14 cellular contexts compared by ENCODE assay signal in the genomic region with DNA sequence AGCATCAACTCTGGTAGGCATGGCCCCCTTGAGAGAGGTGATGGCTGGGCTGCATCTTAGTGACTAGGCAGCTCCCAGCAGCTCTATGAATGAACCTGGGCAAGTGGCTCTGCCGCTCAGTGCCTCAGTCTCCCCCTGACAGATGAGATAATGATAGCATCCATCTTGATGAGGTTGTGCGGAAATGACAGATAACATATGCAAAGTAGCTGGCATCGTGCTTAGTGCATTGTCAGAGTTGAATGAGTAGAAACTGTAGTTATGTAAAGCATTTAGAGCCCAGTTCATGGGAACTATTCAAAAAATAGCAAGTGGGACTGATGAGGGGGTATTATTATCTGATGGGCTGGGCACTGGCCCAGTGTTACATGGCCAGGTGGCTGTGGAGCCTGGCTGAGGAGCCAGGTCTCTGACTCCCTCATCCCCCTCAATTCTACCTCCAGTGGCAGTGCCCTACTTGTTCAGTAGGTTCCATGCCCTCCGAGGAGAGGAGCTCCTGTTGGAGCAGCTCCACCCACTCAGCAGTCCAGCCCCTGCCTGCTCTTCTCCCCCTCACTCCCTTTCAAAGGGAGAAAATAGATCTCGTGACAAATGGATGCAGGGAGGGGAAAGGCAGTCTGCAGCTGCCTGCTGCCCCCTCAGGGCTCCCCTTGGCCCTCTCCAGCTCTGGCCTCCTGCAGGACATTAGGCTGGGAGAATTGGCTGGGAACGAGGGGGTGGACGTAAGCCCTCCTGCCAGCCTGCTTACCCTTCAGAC. TPM values are rescaled to one million over a fixed set of nuclear protein-coding genes. Genes with fewer than 3 reads are reported as not detected.
DNase-seq lines count a peak whose midpoint lies in the region; ATAC-seq and TF ChIP-seq lines count a peak whose summit lies in the region.
"Had no signal": no experiment of that assay in that cellular context is flagged by ENCODE, and none has a peak within 500 bp of the region (broad histone marks: within the 10 kb centered on the region; RNA-seq: fewer than 3 reads in every experiment).

No MANE protein-coding gene starts in this region.

- H3K4me3 ChIP-seq in NT2/D1 (ENCODE audit: insufficient read length, low read depth) (no peak overlapping the region), MG63 (no peak overlapping the region)
- H3K4me3 ChIP-seq: uterus had no signal

- DNase-seq in NT2/D1 (ENCODE audit: low read depth, low spot score), result no peak
- peak; percentile 42 for DNase-seq in foreskin melanocyte
- DNase-seq in stimulated activated naive B cell treated with anti-CD40 and anti-IgM and Interleukin-4, amounts not matched to agents 10 μg/mL and 1 μg/mL and 100 μg/mL, for 72 hours, result no peak
- DNase-seq in hypothalamus (lab: John Stamatoyannopoulos, UW), result no peak
- DNase-seq in WTC11 (ENCODE audit: low spot score), result no peak
- no peak for DNase-seq in NCI-H2081 (lab: John Stamatoyannopoulos, UW)
- no peak for DNase-seq in MG63
- DNase-seq: activated CD4-positive, alpha-beta T cell treated with anti-CD3 and anti-CD28 coated beads, Interleukin-2, amount 50 U/mL, for 48 hours; effector CD4-positive, alpha-beta T cell; NCI-H1694 treated with DMSO at 0.1 percent for 48 hours had no signal

- H3K9me3 ChIP-seq in NT2/D1 (ENCODE audit: insufficient read depth, low read length) (no peaks in the 10 kb centered on the region), MG63 (no peaks in the 10 kb centered on the region)
- H3K9me3 ChIP-seq: uterus had no signal

- peaks cover 22 to 41% of the 10 kb centered on the region in 2 donors for H3K36me3 Mint-ChIP-seq in stimulated activated naive B cell treated with anti-CD40 and anti-IgM and Interleukin-4, amounts not matched to agents 10 μg/mL and 1 μg/mL and 100 μg/mL, for 72 hours
- no peaks in the 10 kb centered on the region for H3K36me3 Mint-ChIP-seq in WTC11
- H3K36me3 Mint-ChIP-seq: activated naive CD4-positive, alpha-beta T cell treated with anti-CD3 and anti-CD28 coated beads, Interleukin-2, amount 50 U/mL, for 72 hours had no signal

- H3K27me3 ChIP-seq in NT2/D1 (ENCODE audit: insufficient read depth, insufficient read length), result no peaks in the 10 kb centered on the region
- no peaks in the 10 kb centered on the region for H3K27me3 ChIP-seq in MG63
- H3K27me3 ChIP-seq: uterus had no signal

- H3K27ac Mint-ChIP-seq in stimulated activated naive B cell treated with anti-CD40 and anti-IgM and Interleukin-4, amounts not matched to agents 10 μg/mL and 1 μg/mL and 100 μg/mL, for 72 hours, result peak overlapping the region; percentile 43
- no peak overlapping the region; the same call in 1 of the 2 replicates for H3K27ac Mint-ChIP-seq in WTC11

- no peaks in the 10 kb centered on the region for H3K27me3 Mint-ChIP-seq in stimulated activated naive B cell treated with anti-CD40 and anti-IgM and Interleukin-4, amounts not matched to agents 10 μg/mL and 1 μg/mL and 100 μg/mL, for 72 hours
- H3K27me3 Mint-ChIP-seq in WTC11 (ENCODE audit: low read depth), result no peaks in the 10 kb centered on the region

- peak overlapping the region; percentile 17 to 30 for H3K4me3 Mint-ChIP-seq in stimulated activated naive B cell treated with anti-CD40 and anti-IgM and Interleukin-4, amounts not matched to agents 10 μg/mL and 1 μg/mL and 100 μg/mL, for 72 hours
- H3K4me3 Mint-ChIP-seq in WTC11, result no peak overlapping the region

- peak overlapping the region; percentile 46 for H3K9ac ChIP-seq in NT2/D1 (ENCODE audit: insufficient read length, low read depth)
- H3K9ac ChIP-seq: parathyroid adenoma had no signal

- no peak for TF ChIP-seq CTCF in WTC11 (IDR thresholded peaks at IDR 0.05)

- peak; percentile 22 for ATAC-seq in GM18907 (IDR thresholded peaks at IDR 0.05; ENCODE audit: unreplicated experiment)
- ATAC-seq in stimulated activated naive B cell treated with anti-CD40 and anti-IgM and Interleukin-4, amounts not matched to agents 10 μg/mL and 1 μg/mL and 100 μg/mL, for 72 hours (replicated peaks), result peak; percentile 11 to 22
- ATAC-seq in WTC11, result no peak
- ATAC-seq: activated naive CD4-positive, alpha-beta T cell treated with anti-CD3 and anti-CD28 coated beads, Interleukin-2, amount 50 U/mL, for 72 hours had no signal

- H3K9me3 Mint-ChIP-seq in stimulated activated naive B cell treated with anti-CD40 and anti-IgM and Interleukin-4, amounts not matched to agents 10 μg/mL and 1 μg/mL and 100 μg/mL, for 72 hours, result no peaks in the 10 kb centered on the region
- no peaks in the 10 kb centered on the region for H3K9me3 Mint-ChIP-seq in WTC11
- H3K9me3 Mint-ChIP-seq: activated naive CD4-positive, alpha-beta T cell treated with anti-CD3 and anti-CD28 coated beads, Interleukin-2, amount 50 U/mL, for 72 hours had no signal

- CTCF ChIA-PET in WTC11 (lab: Charles Lee), result interaction anchor here (1.3 to 2.2 kb wide), 2 partner anchors 11 to 33 kb away, joined by 6 to 12 read pairs; no protein-coding TSS in a partner anchor

- POLR2A ChIA-PET in WTC11 (lab: Charles Lee), result no interaction called here

- peaks cover 54% of the 10 kb centered on the region for H3K4me1 ChIP-seq in NT2/D1 (ENCODE audit: insufficient read depth, insufficient read length)
- H3K4me1 ChIP-seq: uterus had no signal

- peaks cover 76 to 97% of the 10 kb centered on the region in 2 donors for H3K4me1 Mint-ChIP-seq in stimulated activated naive B cell treated with anti-CD40 and anti-IgM and Interleukin-4, amounts not matched to agents 10 μg/mL and 1 μg/mL and 100 μg/mL, for 72 hours
- peaks cover 53% of the 10 kb centered on the region for H3K4me1 Mint-ChIP-seq in WTC11

- H3K36me3 ChIP-seq in NT2/D1 (ENCODE audit: insufficient read depth, insufficient read length, low read length) (peaks cover 20% of the 10 kb centered on the region), MG63 (no peaks in the 10 kb centered on the region)
- H3K36me3 ChIP-seq: uterus had no signal

TF ChIP-seq in WTC11, 78 proteins besides CTCF, POLR2A, EP300 and RAD21 (continues in another document):
- no peak for TF ChIP-seq NR3C1 (CRISPR knock-in tag; conservative IDR thresholded peaks at IDR 0.05; ENCODE audit: low read depth)
- TF ChIP-seq, protein P1, sequence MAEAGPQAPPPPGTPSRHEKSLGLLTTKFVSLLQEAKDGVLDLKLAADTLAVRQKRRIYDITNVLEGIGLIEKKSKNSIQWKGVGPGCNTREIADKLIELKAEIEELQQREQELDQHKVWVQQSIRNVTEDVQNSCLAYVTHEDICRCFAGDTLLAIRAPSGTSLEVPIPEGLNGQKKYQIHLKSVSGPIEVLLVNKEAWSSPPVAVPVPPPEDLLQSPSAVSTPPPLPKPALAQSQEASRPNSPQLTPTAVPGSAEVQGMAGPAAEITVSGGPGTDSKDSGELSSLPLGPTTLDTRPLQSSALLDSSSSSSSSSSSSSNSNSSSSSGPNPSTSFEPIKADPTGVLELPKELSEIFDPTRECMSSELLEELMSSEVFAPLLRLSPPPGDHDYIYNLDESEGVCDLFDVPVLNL (CRISPR knock-in tag; IDR thresholded peaks at IDR 0.05; ENCODE audit: borderline replicate concordance, low read depth), result no peak
- TF ChIP-seq, protein P2, sequence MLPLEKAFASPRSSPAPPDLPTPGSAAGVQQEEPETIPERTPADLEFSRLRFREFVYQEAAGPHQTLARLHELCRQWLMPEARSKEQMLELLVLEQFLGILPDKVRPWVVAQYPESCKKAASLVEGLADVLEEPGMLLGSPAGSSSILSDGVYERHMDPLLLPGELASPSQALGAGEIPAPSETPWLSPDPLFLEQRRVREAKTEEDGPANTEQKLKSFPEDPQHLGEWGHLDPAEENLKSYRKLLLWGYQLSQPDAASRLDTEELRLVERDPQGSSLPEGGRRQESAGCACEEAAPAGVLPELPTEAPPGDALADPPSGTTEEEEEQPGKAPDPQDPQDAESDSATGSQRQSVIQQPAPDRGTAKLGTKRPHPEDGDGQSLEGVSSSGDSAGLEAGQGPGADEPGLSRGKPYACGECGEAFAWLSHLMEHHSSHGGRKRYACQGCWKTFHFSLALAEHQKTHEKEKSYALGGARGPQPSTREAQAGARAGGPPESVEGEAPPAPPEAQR (CRISPR knock-in tag; IDR thresholded peaks at IDR 0.05), result no peak
- TF ChIP-seq ZNF317 (CRISPR knock-in tag; IDR thresholded peaks at IDR 0.05; ENCODE audit: borderline replicate concordance, low read depth), result no peak
- TF ChIP-seq, protein P3, sequence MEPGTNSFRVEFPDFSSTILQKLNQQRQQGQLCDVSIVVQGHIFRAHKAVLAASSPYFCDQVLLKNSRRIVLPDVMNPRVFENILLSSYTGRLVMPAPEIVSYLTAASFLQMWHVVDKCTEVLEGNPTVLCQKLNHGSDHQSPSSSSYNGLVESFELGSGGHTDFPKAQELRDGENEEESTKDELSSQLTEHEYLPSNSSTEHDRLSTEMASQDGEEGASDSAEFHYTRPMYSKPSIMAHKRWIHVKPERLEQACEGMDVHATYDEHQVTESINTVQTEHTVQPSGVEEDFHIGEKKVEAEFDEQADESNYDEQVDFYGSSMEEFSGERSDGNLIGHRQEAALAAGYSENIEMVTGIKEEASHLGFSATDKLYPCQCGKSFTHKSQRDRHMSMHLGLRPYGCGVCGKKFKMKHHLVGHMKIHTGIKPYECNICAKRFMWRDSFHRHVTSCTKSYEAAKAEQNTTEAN (CRISPR knock-in tag; IDR thresholded peaks at IDR 0.05), result no peak
- TF ChIP-seq, protein P4, sequence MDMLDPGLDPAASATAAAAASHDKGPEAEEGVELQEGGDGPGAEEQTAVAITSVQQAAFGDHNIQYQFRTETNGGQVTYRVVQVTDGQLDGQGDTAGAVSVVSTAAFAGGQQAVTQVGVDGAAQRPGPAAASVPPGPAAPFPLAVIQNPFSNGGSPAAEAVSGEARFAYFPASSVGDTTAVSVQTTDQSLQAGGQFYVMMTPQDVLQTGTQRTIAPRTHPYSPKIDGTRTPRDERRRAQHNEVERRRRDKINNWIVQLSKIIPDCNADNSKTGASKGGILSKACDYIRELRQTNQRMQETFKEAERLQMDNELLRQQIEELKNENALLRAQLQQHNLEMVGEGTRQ (CRISPR knock-in tag; IDR thresholded peaks at IDR 0.05), result no peak
- no peak for TF ChIP-seq IRF2 (CRISPR knock-in tag; IDR thresholded peaks at IDR 0.05; ENCODE audit: borderline replicate concordance, low read depth)
- no peak for TF ChIP-seq NFE2L1 (CRISPR knock-in tag; IDR thresholded peaks at IDR 0.05)
- TF ChIP-seq ELF4 (CRISPR knock-in tag; IDR thresholded peaks at IDR 0.05; ENCODE audit: low read depth), result no peak

RNA-seq across cellular contexts. Expression of a gene that starts 6.6 kb away (rescaled TPM):
- total RNA-seq in WTC11 (2021), result 16.7 to 19.2 TPM (median 18.0 TPM) in 3 replicates
- 3.2 and 6.8 TPM in 2 replicates for total RNA-seq in MG63 (2014; rRNA removed; shearing (Covaris generic); ENCODE audit: low replicate concordance)

RNA-seq across cellular contexts. Expression of a gene that starts 37.4 kb away (rescaled TPM):
- total RNA-seq in WTC11 (2021), result 26.3 to 28.0 TPM (median 27.1 TPM) in 3 replicates
- total RNA-seq in MG63 (2014; rRNA removed; shearing (Covaris generic); ENCODE audit: low replicate concordance), result 3.9 and 17.4 TPM in 2 replicates
